8 cellular contexts compared by ENCODE assay signal in genomic region chr17:18261659-18262058, GRCh38. TPM values are rescaled to one million over a fixed set of nuclear protein-coding genes. Genes with fewer than 3 reads are reported as not detected.
DNase-seq lines count a peak whose midpoint lies in the region; ATAC-seq and TF ChIP-seq lines count a peak whose summit lies in the region.

No MANE protein-coding gene starts in this region.

- peaks cover 12% of the 10 kb centered on the region for H3K23me2 ChIP-seq in H9 (ENCODE audit: insufficient read length, low read depth, low read length, poor library complexity, severe bottlenecking)

- DNase-seq in H9 (no peak), WTC11 (ENCODE audit: low spot score) (no peak), right cardiac atrium (peak in 2 of 3 donors; percentile 41 to 46), HCEC 1CT (no peak), superior temporal gyrus (ENCODE audit: extremely low spot score) (no peak), left colon (no peak), NCI-H345 (lab: John Stamatoyannopoulos, UW) (no peak)

- H3K4me3 Mint-ChIP-seq in H9 (peak overlapping the region; percentile 78 to 85), WTC11 (peak overlapping the region; percentile 77)

- H3K4me2 ChIP-seq in H9 (ENCODE audit: insufficient read depth, insufficient read length, low read length) = peak overlapping the region; percentile 26

- no peak overlapping the region for H4K8ac ChIP-seq in H9 (replicated peaks; ENCODE audit: insufficient read length, low read depth, low read length)

- no peak overlapping the region for H4K91ac ChIP-seq in H9 (ENCODE audit: insufficient read length, low read depth, low read length)

- no peak overlapping the region for H3K14ac ChIP-seq in H9 (ENCODE audit: insufficient read depth, low read length)

- no peak overlapping the region for H3K9ac ChIP-seq in H9 (ENCODE audit: extremely low read depth, insufficient read length, low read length)

- intact Hi-C loops in right cardiac atrium (cut with DNase I) (loop anchor here in 1 of 4 donors (10.0 kb wide), 1 partner anchor 57 kb away; no protein-coding TSS in a partner anchor), left colon (cut with DNase I, micrococcal nuclease) (no loop called here)

- no peak overlapping the region for H4K5ac ChIP-seq in H9 (ENCODE audit: insufficient read length, low read depth, low read length)

- H3K9me3 Mint-ChIP-seq in H9 (no peaks in the 10 kb centered on the region), WTC11 (no peaks in the 10 kb centered on the region)

- H3K18ac ChIP-seq in H9 (ENCODE audit: insufficient read length, low read depth, low read length) = no peak overlapping the region

- ATAC-seq in WTC11 (no peak), right cardiac atrium (no peak), left colon (no peak)

- H4K20me1 ChIP-seq in H9 (ENCODE audit: control insufficient read depth, insufficient read depth, insufficient read length) = no peaks in the 10 kb centered on the region

- H3K79me1 ChIP-seq in H9 (ENCODE audit: insufficient read depth, low read depth, low read length, poor library complexity, severe bottlenecking) = no peaks in the 10 kb centered on the region

- H3K4ac ChIP-seq in H9 (ENCODE audit: low read depth, low read length) = no peak overlapping the region

- CTCF ChIA-PET in WTC11 (lab: Charles Lee) = interaction anchor here (1.0 to 1.3 kb wide), 2 partner anchors 15 to 59 kb away, joined by 3 to 4 read pairs; no protein-coding TSS in a partner anchor

- no peak for TF ChIP-seq CTCF in H9 (conservative IDR thresholded peaks at IDR 0.05)
- TF ChIP-seq CTCF in WTC11 (IDR thresholded peaks at IDR 0.05) = no peak

- peaks cover 4 to 18% (median 16%) of the 10 kb centered on the region in 3 experiments for H3K36me3 Mint-ChIP-seq in H9 (ENCODE audit: insufficient read depth in 1 of 3, low read depth in 3 of 3)
- peaks cover 10% of the 10 kb centered on the region; the same call in 1 of the 2 replicates for H3K36me3 Mint-ChIP-seq in WTC11

- H2BK12ac ChIP-seq in H9 (ENCODE audit: insufficient read length, low read depth, low read length) = no peak overlapping the region

- no peak overlapping the region for H2AK5ac ChIP-seq in H9 (ENCODE audit: insufficient read length, low read length)

- H2AFZ ChIP-seq in H9 (ENCODE audit: low read length) = no peak overlapping the region

- H3T11ph ChIP-seq in H9 (ENCODE audit: low read length) = no peak overlapping the region

- H3K27ac ChIP-seq in H9 (ENCODE audit: insufficient read length, low read depth, low read length) = no peak overlapping the region
- peak overlapping the region; percentile 86 for H3K27ac ChIP-seq in right cardiac atrium (ENCODE audit: low read length)
- H3K27ac ChIP-seq in skin epidermis = peak overlapping the region in 16 of 21 experiments; percentile 39 to 93 (median 87)

- H2BK120ac ChIP-seq in H9 (ENCODE audit: low read depth, low read length, poor library complexity, severe bottlenecking) = no peak overlapping the region

- H3K4me1 Mint-ChIP-seq in H9 (peaks cover 18 to 30% of the 10 kb centered on the region in 2 experiments), WTC11 (peaks cover 27% of the 10 kb centered on the region)

- POLR2A ChIA-PET in WTC11 (lab: Charles Lee) = no interaction called here

- H3K79me2 ChIP-seq in H9 (ENCODE audit: insufficient read depth, low read length) = no peaks in the 10 kb centered on the region; the same call in 1 of the 2 replicates

- H2BK15ac ChIP-seq in H9 (ENCODE audit: low read depth, low read length) = no peak overlapping the region

- H3K4me3 ChIP-seq in right cardiac atrium (ENCODE audit: low read length) (peak overlapping the region; percentile 66), skin epidermis (peak overlapping the region in 4 of 7 experiments; percentile 67 to 94 (median 78))

- H3K27me3 ChIP-seq in H9 (ENCODE audit: insufficient read depth, low read length) (no peaks in the 10 kb centered on the region), right cardiac atrium (ENCODE audit: control insufficient read depth, insufficient read depth) (no peaks in the 10 kb centered on the region)

- no CpG with 5 or more reads among the region's 3 CpGs for WGBS in H9 (ENCODE audit: extremely low coverage, insufficient read length, low lambda C conversion rate)
- 78% methylated on average over 3 of the region's 3 CpGs for WGBS in right cardiac atrium

- no peak overlapping the region for H2BK5ac ChIP-seq in H9 (ENCODE audit: insufficient read length, low read length)

- H3K56ac ChIP-seq in H9 (ENCODE audit: insufficient read length, low read depth, low read length) = no peak overlapping the region

- H3K4me1 ChIP-seq in H9 (ENCODE audit: insufficient read depth, low read length) (no peaks in the 10 kb centered on the region), right cardiac atrium (ENCODE audit: control insufficient read depth, insufficient read depth, low read length) (peaks cover 14% of the 10 kb centered on the region)

- H2BK20ac ChIP-seq in H9 (ENCODE audit: low read depth, low read length, poor library complexity, severe bottlenecking) = no peak overlapping the region

- H3K27ac Mint-ChIP-seq in H9 = no peak overlapping the region
- no peak overlapping the region for H3K27ac Mint-ChIP-seq in WTC11

- H3K27me3 Mint-ChIP-seq in H9 (ENCODE audit: low read depth) (no peaks in the 10 kb centered on the region; the same call in 1 of the 2 replicates), WTC11 (ENCODE audit: low read depth) (no peaks in the 10 kb centered on the region)

- no peaks in the 10 kb centered on the region for H3K9me3 ChIP-seq in H9 (ENCODE audit: control insufficient read depth, low read depth, low read length)
- H3K9me3 ChIP-seq in right cardiac atrium (ENCODE audit: control insufficient read depth, low read length) = no peaks in the 10 kb centered on the region

- no peak overlapping the region for H3K23ac ChIP-seq in H9 (ENCODE audit: insufficient read length, low read depth, low read length)

TF ChIP-seq in WTC11, 78 proteins besides CTCF, POLR2A, EP300 and RAD21:
- TF ChIP-seq JAZF1 (CRISPR knock-in tag; IDR thresholded peaks at IDR 0.05) (no peak), FOXP4 (CRISPR knock-in tag; IDR thresholded peaks at IDR 0.05) (0 out of 2 replicates have a peak, but pooled peaks have one; percentile 1), STAT6 (CRISPR knock-in tag; conservative IDR thresholded peaks at IDR 0.05; ENCODE audit: low read depth) (no peak), FOXP1 (CRISPR knock-in tag; IDR thresholded peaks at IDR 0.05; ENCODE audit: borderline replicate concordance) (no peak)
TF ChIP-seq in WTC11: peak in this region for 1.

RNA-seq across cellular contexts. Expression of gene MIEF2, which starts 1.2 kb away (rescaled TPM):
- total RNA-seq in H9 (2021) (10.2 and 10.3 TPM in 2 replicates), WTC11 (2021) (15.7 to 18.8 TPM (median 17.9 TPM) in 3 replicates), right cardiac atrium (10 to 100 TPM; 17.6 to 20.7 (median 19.6) TPM), left colon (10 to 100 TPM; 13.8 to 18.3 TPM)
- polyA plus RNA-seq in right cardiac atrium = 13.1 TPM

RNA-seq across cellular contexts. Expression of gene FLII, which starts 3.1 kb away (rescaled TPM):
- total RNA-seq in H9 (2021) (298 and 314 TPM in 2 replicates), WTC11 (2021) (298 to 313 TPM (median 309 TPM) in 3 replicates), right cardiac atrium (100 to 1,000 TPM; 176 to 217 (median 194) TPM), left colon (100 to 1,000 TPM; 276 to 285 TPM)
- polyA plus RNA-seq in right cardiac atrium = 166 TPM

RNA-seq across cellular contexts. Expression of gene LLGL1, which starts 36.2 kb away (rescaled TPM):
- total RNA-seq in H9 (2021) (65.0 and 66.2 TPM in 2 replicates), WTC11 (2021) (76.0 to 87.8 TPM (median 78.6 TPM) in 3 replicates), right cardiac atrium (10 to 100 TPM; 11.2 to 13.9 (median 12.6) TPM), left colon (1 to 10 TPM; 7.5 to 8.6 TPM)
- polyA plus RNA-seq in right cardiac atrium = 8.6 TPM

RNA-seq across cellular contexts. Expression of gene TOP3A, which starts 53.1 kb away (rescaled TPM):
- total RNA-seq in H9 (2021) (63.3 and 68.7 TPM in 2 replicates), WTC11 (2021) (54.9 to 56.1 TPM (median 56.0 TPM) in 3 replicates), right cardiac atrium (10 to 100 TPM; 10.6 to 14.9 (median 12.7) TPM), left colon (10 to 100 TPM; 22.0 to 23.3 TPM)
- 8.9 TPM for polyA plus RNA-seq in right cardiac atrium

RNA-seq across cellular contexts. Expression of gene SMCR8, which starts 53.4 kb away (rescaled TPM):
- total RNA-seq in H9 (2021) (22.3 and 22.4 TPM in 2 replicates), WTC11 (2021) (17.8 to 19.1 TPM (median 18.0 TPM) in 3 replicates), right cardiac atrium (10 to 100 TPM; 10.7 to 13.3 (median 11.7) TPM), left colon (10 to 100 TPM; 18.9 to 21.1 TPM)
- 5.3 TPM for polyA plus RNA-seq in right cardiac atrium

Comparison
In these comparisons a context has a peak if more than half of its experiments do, and no peak if none do; other contexts are left out.
1. DNase-seq: peak in right cardiac atrium (2 of 3); none in H9 (single experiment), WTC11 (single experiment), HCEC 1CT (single experiment), superior temporal gyrus (single experiment), left colon (0 of 2) and NCI-H345 (single experiment).